In the genomic region with DNA sequence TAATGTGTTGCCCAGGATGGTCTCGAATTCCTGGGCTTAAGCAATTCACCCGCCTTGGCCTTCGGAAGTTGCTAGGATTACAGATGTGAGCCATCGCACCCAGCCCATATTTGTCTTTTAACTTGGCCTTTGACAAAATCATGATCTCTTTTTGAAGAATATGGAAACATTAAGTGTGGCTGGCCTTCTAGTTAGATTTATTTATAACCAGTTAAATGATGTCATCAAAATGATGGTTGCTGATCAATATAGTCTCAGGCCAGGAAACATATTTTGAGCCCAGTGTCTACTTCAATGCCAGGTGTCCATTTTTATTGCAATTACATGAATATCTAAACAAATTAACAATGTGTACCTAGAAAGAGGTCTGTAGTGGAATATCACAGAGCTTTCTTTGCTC, we compare ENCODE assay signal across 7 cellular contexts.
"Had no signal": no experiment of that assay in that cellular context is flagged by ENCODE, and none has a peak within 500 bp of the region (broad histone marks: within the 10 kb centered on the region; RNA-seq: fewer than 3 reads in every experiment).

No MANE protein-coding gene starts in this region.

- ATAC-seq: GM12878 had no signal

- H3K4me3 ChIP-seq: GM12878 had no signal

- DNase-seq: GDM1, GF-D8 had no signal

- FAIRE-seq: G401.6, GM12878, GM12892, GM18507, GM19239 had no signal
